ENCODE assay signal across 20 cellular contexts in the genomic region with DNA sequence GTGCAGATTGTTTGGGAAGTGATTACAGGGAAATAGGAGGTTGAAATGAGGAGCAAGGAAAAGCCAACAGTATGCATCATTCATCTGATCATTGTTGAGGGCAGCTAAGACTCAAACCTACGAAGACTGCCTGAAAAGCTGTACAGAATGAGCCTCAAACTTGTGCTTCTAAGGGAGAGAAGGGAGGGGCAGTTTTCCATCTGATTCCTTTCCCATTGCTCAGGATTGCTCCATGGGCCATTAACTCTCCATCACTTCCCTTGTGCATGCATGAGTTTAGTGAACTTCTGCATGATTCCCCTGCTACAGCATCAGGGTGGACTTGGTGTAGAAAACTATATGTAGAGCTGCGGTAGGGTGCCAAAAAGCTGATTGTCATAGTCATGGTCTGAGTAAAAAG.
DNase-seq lines count a peak whose midpoint lies in the region; ATAC-seq and TF ChIP-seq lines count a peak whose summit lies in the region.
"Had no signal": no experiment of that assay in that cellular context is flagged by ENCODE, and none has a peak within 500 bp of the region (broad histone marks: within the 10 kb centered on the region; RNA-seq: fewer than 3 reads in every experiment).

No MANE protein-coding gene starts in this region.

- in situ Hi-C loops in Caki2 (cut with HindIII; ENCODE audit: low pct_unique_long_range_greater_than_20kb, low sequenced_read_pairs), result no loop called here

- H3K9me3 ChIP-seq in adrenal gland (replicated peaks in 1 of 3), result no peaks in the 10 kb centered on the region
- H3K9me3 ChIP-seq: Caco-2 had no signal

- no peaks in the 10 kb centered on the region for H3K27me3 ChIP-seq in adrenal gland
- H3K27me3 ChIP-seq: BLaER1 had no signal

- no peak for ATAC-seq in HG03025 (IDR thresholded peaks at IDR 0.05; ENCODE audit: low FRiP score, unreplicated experiment)
- ATAC-seq: CD8-positive, alpha-beta T cell; GM12878 had no signal

- no peak overlapping the region for H3K27ac ChIP-seq in adrenal gland
- H3K27ac ChIP-seq: 22Rv1, BLaER1, C4-2B, GM23248 had no signal

- TF ChIP-seq POLR2A in adrenal gland (IDR thresholded peaks at IDR 0.05), result no peak

- TF ChIP-seq CTCF in adrenal gland (IDR thresholded peaks at IDR 0.05), result no peak

- DNase-seq in Caki2 (ENCODE audit: low read depth), result peak; percentile 19
- peak; percentile 6 for DNase-seq in glomerular visceral epithelial cell (ENCODE audit: extremely low spot score)
- DNase-seq in kidney tubule cell (ENCODE audit: low spot score), result peak; percentile 73
- no peak for DNase-seq in activated CD8-positive, alpha-beta memory T cell treated with anti-CD3 and anti-CD28 coated beads, Interleukin-2, amount 50 U/mL, for 48 hours
- DNase-seq in adrenal gland, result no peak
- DNase-seq: Caco-2; CD4-positive, CD25-positive, alpha-beta regulatory T cell; CD8-positive, alpha-beta T cell; DMS 273 treated with DMSO at 0.1 percent for 48 hours; DMS79; EL; GDM1; GM23248; H7; HCEC 1CT had no signal

- no peak overlapping the region for H3K4me3 ChIP-seq in adrenal gland
- H3K4me3 ChIP-seq: BLaER1, GM12878, GM23248 had no signal

- intact Hi-C loops in adrenal gland (cut with DNase I), result no loop called here

- H3K4me1 ChIP-seq in adrenal gland (replicated peaks in 1 of 2), result no peaks in the 10 kb centered on the region
- H3K4me1 ChIP-seq: BLaER1, Caco-2 had no signal

- 76 to 92% (median 79%) methylated on average over 2 of the region's 2 CpGs for WGBS in adrenal gland, 4 donors

- no peaks in the 10 kb centered on the region for H3K36me3 ChIP-seq in adrenal gland (replicated peaks in 1 of 2)
- H3K36me3 ChIP-seq: BLaER1 had no signal

Comparison
In these comparisons a context has a peak if more than half of its experiments do, and no peak if none do; other contexts are left out.
1. DNase-seq: peak in Caki2 (single experiment), glomerular visceral epithelial cell (single experiment) and kidney tubule cell (single experiment); none in activated CD8-positive, alpha-beta memory T cell treated with anti-CD3 and anti-CD28 coated beads, Interleukin-2, amount 50 U/mL, for 48 hours (single experiment) and adrenal gland (0 of 7).